ENCODE assay signal across 1 cellular context in the genomic region with DNA sequence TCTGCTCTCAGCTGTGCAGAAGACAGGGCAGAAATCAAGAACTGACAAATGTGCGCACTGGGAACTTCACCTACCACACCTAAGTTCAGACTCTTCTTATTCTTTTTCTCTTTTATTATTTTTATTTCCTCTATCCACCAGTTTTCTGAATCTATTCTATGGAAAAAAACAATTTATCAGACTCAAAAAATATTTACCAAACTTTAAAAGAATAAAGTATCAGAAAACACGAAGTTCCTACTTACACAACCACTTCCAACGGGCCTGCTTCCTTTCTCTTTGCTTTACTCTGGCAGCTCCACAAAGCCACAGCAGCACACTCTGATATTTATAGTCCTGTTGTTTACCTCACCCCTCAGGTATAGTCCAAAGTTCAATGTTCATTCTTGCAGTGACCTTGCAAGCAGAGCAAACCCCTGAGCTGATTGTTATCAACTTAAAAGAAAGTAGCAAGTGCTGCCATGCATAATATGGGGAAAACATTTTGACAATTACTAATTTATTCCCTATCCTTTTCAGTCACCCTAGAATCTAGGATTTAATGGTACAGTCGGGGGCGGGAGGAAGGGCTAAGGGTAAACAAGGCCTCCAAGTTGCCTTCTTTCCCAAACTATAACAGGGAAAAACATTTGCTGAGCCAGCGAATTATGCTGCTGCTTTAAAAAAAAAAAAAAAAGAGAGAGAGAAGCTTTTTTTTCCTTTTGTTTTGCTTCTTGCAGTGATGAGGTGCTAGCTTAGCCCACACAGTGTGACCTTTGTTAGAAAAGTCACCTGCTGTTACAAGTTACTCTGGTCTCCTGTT.
TF ChIP-seq lines count a peak whose summit lies in the region.

A gene with protein sequence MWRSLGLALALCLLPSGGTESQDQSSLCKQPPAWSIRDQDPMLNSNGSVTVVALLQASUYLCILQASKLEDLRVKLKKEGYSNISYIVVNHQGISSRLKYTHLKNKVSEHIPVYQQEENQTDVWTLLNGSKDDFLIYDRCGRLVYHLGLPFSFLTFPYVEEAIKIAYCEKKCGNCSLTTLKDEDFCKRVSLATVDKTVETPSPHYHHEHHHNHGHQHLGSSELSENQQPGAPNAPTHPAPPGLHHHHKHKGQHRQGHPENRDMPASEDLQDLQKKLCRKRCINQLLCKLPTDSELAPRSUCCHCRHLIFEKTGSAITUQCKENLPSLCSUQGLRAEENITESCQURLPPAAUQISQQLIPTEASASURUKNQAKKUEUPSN (minus strand): TSS at position 302 of the 802 bp plus-strand sequence. CDS start 3,539 bp downstream, outside the sequence.

TF ChIP-seq in SK-N-SH, 30 proteins besides CTCF, POLR2A, EP300 and RAD21 (continued from another document):
- TF ChIP-seq, protein P1, sequence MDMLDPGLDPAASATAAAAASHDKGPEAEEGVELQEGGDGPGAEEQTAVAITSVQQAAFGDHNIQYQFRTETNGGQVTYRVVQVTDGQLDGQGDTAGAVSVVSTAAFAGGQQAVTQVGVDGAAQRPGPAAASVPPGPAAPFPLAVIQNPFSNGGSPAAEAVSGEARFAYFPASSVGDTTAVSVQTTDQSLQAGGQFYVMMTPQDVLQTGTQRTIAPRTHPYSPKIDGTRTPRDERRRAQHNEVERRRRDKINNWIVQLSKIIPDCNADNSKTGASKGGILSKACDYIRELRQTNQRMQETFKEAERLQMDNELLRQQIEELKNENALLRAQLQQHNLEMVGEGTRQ (IDR thresholded peaks at IDR 0.05; ENCODE audit: borderline replicate concordance, low read depth, low read length), result no peak
- TF ChIP-seq, protein P2, sequence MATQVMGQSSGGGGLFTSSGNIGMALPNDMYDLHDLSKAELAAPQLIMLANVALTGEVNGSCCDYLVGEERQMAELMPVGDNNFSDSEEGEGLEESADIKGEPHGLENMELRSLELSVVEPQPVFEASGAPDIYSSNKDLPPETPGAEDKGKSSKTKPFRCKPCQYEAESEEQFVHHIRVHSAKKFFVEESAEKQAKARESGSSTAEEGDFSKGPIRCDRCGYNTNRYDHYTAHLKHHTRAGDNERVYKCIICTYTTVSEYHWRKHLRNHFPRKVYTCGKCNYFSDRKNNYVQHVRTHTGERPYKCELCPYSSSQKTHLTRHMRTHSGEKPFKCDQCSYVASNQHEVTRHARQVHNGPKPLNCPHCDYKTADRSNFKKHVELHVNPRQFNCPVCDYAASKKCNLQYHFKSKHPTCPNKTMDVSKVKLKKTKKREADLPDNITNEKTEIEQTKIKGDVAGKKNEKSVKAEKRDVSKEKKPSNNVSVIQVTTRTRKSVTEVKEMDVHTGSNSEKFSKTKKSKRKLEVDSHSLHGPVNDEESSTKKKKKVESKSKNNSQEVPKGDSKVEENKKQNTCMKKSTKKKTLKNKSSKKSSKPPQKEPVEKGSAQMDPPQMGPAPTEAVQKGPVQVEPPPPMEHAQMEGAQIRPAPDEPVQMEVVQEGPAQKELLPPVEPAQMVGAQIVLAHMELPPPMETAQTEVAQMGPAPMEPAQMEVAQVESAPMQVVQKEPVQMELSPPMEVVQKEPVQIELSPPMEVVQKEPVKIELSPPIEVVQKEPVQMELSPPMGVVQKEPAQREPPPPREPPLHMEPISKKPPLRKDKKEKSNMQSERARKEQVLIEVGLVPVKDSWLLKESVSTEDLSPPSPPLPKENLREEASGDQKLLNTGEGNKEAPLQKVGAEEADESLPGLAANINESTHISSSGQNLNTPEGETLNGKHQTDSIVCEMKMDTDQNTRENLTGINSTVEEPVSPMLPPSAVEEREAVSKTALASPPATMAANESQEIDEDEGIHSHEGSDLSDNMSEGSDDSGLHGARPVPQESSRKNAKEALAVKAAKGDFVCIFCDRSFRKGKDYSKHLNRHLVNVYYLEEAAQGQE (IDR thresholded peaks at IDR 0.05; ENCODE audit: low read depth, low read length), result no peak
- TF ChIP-seq, protein P3, sequence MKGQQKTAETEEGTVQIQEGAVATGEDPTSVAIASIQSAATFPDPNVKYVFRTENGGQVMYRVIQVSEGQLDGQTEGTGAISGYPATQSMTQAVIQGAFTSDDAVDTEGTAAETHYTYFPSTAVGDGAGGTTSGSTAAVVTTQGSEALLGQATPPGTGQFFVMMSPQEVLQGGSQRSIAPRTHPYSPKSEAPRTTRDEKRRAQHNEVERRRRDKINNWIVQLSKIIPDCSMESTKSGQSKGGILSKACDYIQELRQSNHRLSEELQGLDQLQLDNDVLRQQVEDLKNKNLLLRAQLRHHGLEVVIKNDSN (IDR thresholded peaks at IDR 0.05; ENCODE audit: borderline replicate concordance, low read depth), result no peak
- TF ChIP-seq ELF1 (IDR thresholded peaks at IDR 0.05) (no peak), POLR2AphosphoS5 (IDR thresholded peaks at IDR 0.05; ENCODE audit: low read depth, low read length) (no peak), MEF2A (IDR thresholded peaks at IDR 0.05; ENCODE audit: borderline replicate concordance, low read depth) (no peak), SIN3A (IDR thresholded peaks at IDR 0.05; ENCODE audit: borderline replicate concordance, low read depth, low read length) (no peak)
